Comparison of ENCODE assay signal across 11 cellular contexts in genomic region chr22:19525116-19525660, GRCh38. TPM values are rescaled to one million over a fixed set of nuclear protein-coding genes. Genes with fewer than 3 reads are reported as not detected.
DNase-seq lines count a peak whose midpoint lies in the region; ATAC-seq and TF ChIP-seq lines count a peak whose summit lies in the region.
"Had no signal": no experiment of that assay in that cellular context is flagged by ENCODE, and none has a peak within 500 bp of the region (broad histone marks: within the 10 kb centered on the region; RNA-seq: fewer than 3 reads in every experiment).

No MANE protein-coding gene starts in this region.

- no peak for TF ChIP-seq POLR2A in transverse colon (IDR thresholded peaks at IDR 0.05)

- peaks cover 51% of the 10 kb centered on the region for H3K27me3 ChIP-seq in transverse colon

- peaks cover 5% of the 10 kb centered on the region for H3K4me1 Mint-ChIP-seq in activated CD4-positive, alpha-beta T cell treated with anti-CD3 and anti-CD28 coated beads for 36 hours
- H3K4me1 Mint-ChIP-seq in effector memory CD8-positive, alpha-beta T cell (ENCODE audit: low read depth in 2 of 2) = peaks cover 3 to 6% of the 10 kb centered on the region in 2 donors

- no peaks in the 10 kb centered on the region for H3K9me3 ChIP-seq in transverse colon

- peaks cover 0 to 19% (median 18%) of the 10 kb centered on the region in 4 donors for H3K4me1 ChIP-seq in transverse colon

- TF ChIP-seq CTCF in transverse colon (IDR thresholded peaks at IDR 0.05) = no peak

- CTCF ChIA-PET in activated CD4-positive, alpha-beta T cell treated with anti-CD3 and anti-CD28 coated beads for 36 hours (lab: Charles Lee) = no interaction called here

- no peaks in the 10 kb centered on the region for H3K9me3 Mint-ChIP-seq in activated CD4-positive, alpha-beta T cell treated with anti-CD3 and anti-CD28 coated beads for 36 hours (ENCODE audit: low read depth)
- no peaks in the 10 kb centered on the region for H3K9me3 Mint-ChIP-seq in effector memory CD8-positive, alpha-beta T cell

- POLR2A ChIA-PET in activated CD4-positive, alpha-beta T cell treated with anti-CD3 and anti-CD28 coated beads for 36 hours (lab: Charles Lee) = no interaction called here

- peak overlapping the region in 1 of 4 donors; percentile 44 for H3K4me3 ChIP-seq in transverse colon

- H3K27ac ChIP-seq in transverse colon = peak overlapping the region; percentile 11 to 52 (median 45)

- DNase-seq in activated CD4-positive, alpha-beta T cell treated with anti-CD3 and anti-CD28 coated beads for 36 hours = no peak
- no peak for DNase-seq in activated CD4-positive, alpha-beta T cell treated with anti-CD3 and anti-CD28 coated beads, Interleukin-2, amount 50 U/mL, for 48 hours
- DNase-seq in effector memory CD8-positive, alpha-beta T cell = no peak
- peak; percentile 48 to 50 for DNase-seq in lung microvascular endothelial cell (ENCODE audit: low read depth in 2 of 2)
- no peak for DNase-seq in transverse colon
- DNase-seq in NCI-H2171 treated with DMSO at 0.1 percent for 48 hours (lab: John Stamatoyannopoulos, UW) = no peak
- DNase-seq: activated CD4-positive, alpha-beta T cell treated with anti-CD3 and anti-CD28 coated beads for 48 hours; mammary epithelial cell had no signal

- H3K36me3 Mint-ChIP-seq in activated CD4-positive, alpha-beta T cell treated with anti-CD3 and anti-CD28 coated beads for 36 hours (ENCODE audit: low read depth) = peaks cover 5% of the 10 kb centered on the region
- H3K36me3 Mint-ChIP-seq in effector memory CD8-positive, alpha-beta T cell (ENCODE audit: insufficient read depth) = no peaks in the 10 kb centered on the region

- WGBS in transverse colon (ENCODE audit: low coverage in 1 of 2), 2 donors = 78% methylated on average over 13 of the region's 15 CpGs; no CpG with 5 or more reads in 1 of the 2 donors

- intact Hi-C loops in activated CD4-positive, alpha-beta T cell treated with anti-CD3 and anti-CD28 coated beads for 36 hours (cut with DNase I, micrococcal nuclease) = no loop called here
- intact Hi-C loops in transverse colon (cut with DNase I; ENCODE audit: low total_unique reads) = no loop called here

- in situ Hi-C loops in transverse colon (cut with MboI; ENCODE audit: low pct_ligation_motif_present in 1 of 4, low pct_unique_long_range_greater_than_20kb in 1 of 4, low sequenced_read_pairs in 3 of 4) = no loop called here

- TF ChIP-seq EP300 in transverse colon (IDR thresholded peaks at IDR 0.05; ENCODE audit: low read depth) = no peak

- H3K36me3 ChIP-seq in transverse colon = no peaks in the 10 kb centered on the region

- peaks cover 26% of the 10 kb centered on the region for H3K27me3 Mint-ChIP-seq in activated CD4-positive, alpha-beta T cell treated with anti-CD3 and anti-CD28 coated beads for 36 hours
- H3K27me3 Mint-ChIP-seq in effector memory CD8-positive, alpha-beta T cell = peaks cover 32 to 62% of the 10 kb centered on the region in 2 donors

- no peak for ATAC-seq in activated CD4-positive, alpha-beta T cell treated with anti-CD3 and anti-CD28 coated beads for 36 hours
- ATAC-seq in effector memory CD8-positive, alpha-beta T cell (replicated peaks) = no peak
- ATAC-seq in HG02610 (IDR thresholded peaks at IDR 0.05; ENCODE audit: unreplicated experiment) = no peak
- ATAC-seq in HG03025 (IDR thresholded peaks at IDR 0.05; ENCODE audit: low FRiP score, unreplicated experiment) = no peak

- H3K4me3 Mint-ChIP-seq in activated CD4-positive, alpha-beta T cell treated with anti-CD3 and anti-CD28 coated beads for 36 hours = peak overlapping the region; percentile 5
- peak overlapping the region; percentile 52 to 66 for H3K4me3 Mint-ChIP-seq in effector memory CD8-positive, alpha-beta T cell

- no peak overlapping the region for H3K27ac Mint-ChIP-seq in activated CD4-positive, alpha-beta T cell treated with anti-CD3 and anti-CD28 coated beads for 36 hours
- no peak overlapping the region for H3K27ac Mint-ChIP-seq in effector memory CD8-positive, alpha-beta T cell

RNA-seq across cellular contexts. Expression of gene CLDN5, which starts 1.0 kb away (rescaled TPM):
- not detected for total RNA-seq in activated CD4-positive, alpha-beta T cell treated with anti-CD3 and anti-CD28 coated beads for 36 hours
- total RNA-seq in lung microvascular endothelial cell (533 and 904 TPM in 2 replicates), transverse colon (100 to 1,000 TPM in 1 of 4 donors, 10 to 100 TPM in 3; 29.5 to 126 (median 63.9) TPM)
- total RNA-seq: A172, mammary epithelial cell had no signal

RNA-seq across cellular contexts. Expression of gene CDC45, which starts 45.5 kb away (rescaled TPM):
- total RNA-seq in activated CD4-positive, alpha-beta T cell treated with anti-CD3 and anti-CD28 coated beads for 36 hours = 100 to 1,000 TPM; 103 to 111 TPM
- total RNA-seq in lung microvascular endothelial cell (3.0 and 12.2 TPM in 2 replicates), transverse colon (1 to 10 TPM in 3 of 4 donors, not detected in 1; 1.1 to 2.0 (median 1.2) TPM)

RNA-seq across cellular contexts. Expression of gene UFD1, which starts 46.2 kb away (rescaled TPM):
- total RNA-seq in activated CD4-positive, alpha-beta T cell treated with anti-CD3 and anti-CD28 coated beads for 36 hours = 100 to 1,000 TPM in 1 of 2 experiments, 10 to 100 TPM in 1; 78.4 to 109 TPM
- total RNA-seq in lung microvascular endothelial cell (82.5 and 101 TPM in 2 replicates), transverse colon (10 to 100 TPM in 3 of 4 donors, 1 to 10 TPM in 1; 4.9 to 57.2 (median 36.8) TPM)

Comparison
In these comparisons a context has a peak if more than half of its experiments do, and no peak if none do; other contexts are left out.
1. DNase-seq: peak in lung microvascular endothelial cell (2 of 2); none in activated CD4-positive, alpha-beta T cell treated with anti-CD3 and anti-CD28 coated beads for 36 hours (single experiment), activated CD4-positive, alpha-beta T cell treated with anti-CD3 and anti-CD28 coated beads, Interleukin-2, amount 50 U/mL, for 48 hours (0 of 2), effector memory CD8-positive, alpha-beta T cell (0 of 3), transverse colon (single experiment) and NCI-H2171 treated with DMSO at 0.1 percent for 48 hours (single experiment).
2. RNA of gene CLDN5, which starts 1.0 kb away (total RNA-seq): 533 to 904 TPM in lung microvascular endothelial cell and 29.5 to 126 TPM in transverse colon; not detected in activated CD4-positive, alpha-beta T cell treated with anti-CD3 and anti-CD28 coated beads for 36 hours; every median in the first group is over 10 times any median in the second.